In the genomic region with DNA sequence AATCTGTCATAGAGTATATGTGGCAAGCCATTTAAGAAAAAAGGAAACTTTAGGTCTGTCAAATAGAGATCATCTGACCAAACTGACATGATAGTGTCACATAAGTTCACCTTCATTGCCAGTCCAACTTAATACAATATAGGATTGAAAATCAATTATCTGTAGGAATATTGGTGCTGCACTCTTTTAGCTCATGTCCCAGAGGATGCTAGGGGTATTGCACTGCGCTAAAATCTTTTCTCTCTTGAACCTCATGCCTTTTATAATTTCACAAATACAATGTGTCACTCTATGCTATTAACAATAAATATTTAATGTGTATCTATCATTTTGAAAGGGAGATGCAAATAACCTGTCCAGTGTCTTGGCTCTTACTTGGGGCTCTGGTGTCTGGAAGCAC, we compare ENCODE assay signal across 20 cellular contexts.
DNase-seq lines count a peak whose midpoint lies in the region; ATAC-seq and TF ChIP-seq lines count a peak whose summit lies in the region.
"Had no signal": no experiment of that assay in that cellular context is flagged by ENCODE, and none has a peak within 500 bp of the region (broad histone marks: within the 10 kb centered on the region; RNA-seq: fewer than 3 reads in every experiment).

No MANE protein-coding gene starts in this region.

- H3K4me1 ChIP-seq in IMR-90 (ENCODE audit: control insufficient read depth, insufficient read depth, low read length) (no peaks in the 10 kb centered on the region), Caco-2 (no peaks in the 10 kb centered on the region)
- H3K4me1 ChIP-seq: left ventricle myocardium inferior, parathyroid adenoma had no signal

- no peak for TF ChIP-seq POLR2A in IMR-90 (IDR thresholded peaks at IDR 0.05; ENCODE audit: low read depth, low read length)

- no peak overlapping the region for H2BK120ac ChIP-seq in IMR-90 (ENCODE audit: low read depth, low read length)

- H3K9me3 Mint-ChIP-seq in CD14-positive monocyte (peaks cover 0 to 17% (median 8%) of the 10 kb centered on the region in 7 donors), chondrocyte (ENCODE audit: low read depth) (peaks cover 7% of the 10 kb centered on the region), nephron progenitor cell (peaks cover 6% of the 10 kb centered on the region), Caco-2 (ENCODE audit: unreplicated experiment) (no peaks in the 10 kb centered on the region)
- H3K9me3 Mint-ChIP-seq: activated CD4-positive, alpha-beta memory T cell treated with anti-CD3 and anti-CD28 coated beads, Interleukin-2, amount 10 ng/mL, durations not matched to agents 7 days and 5 days; activated T-helper 1 cell treated with anti-CD3 and anti-CD28 coated beads, Interleukin-12 subunit alpha, Interleukin-12 subunit beta, Interleukin-2, Interleukin-4 antibody, amounts not matched to agents 30 ng/mL and 10 ng/mL and 1 ng/mL, durations not matched to agents 14 hours and 24 hours and 36 hours had no signal

- H3K4me1 Mint-ChIP-seq in CD14-positive monocyte (peaks cover 7% of the 10 kb centered on the region), chondrocyte (ENCODE audit: low read depth) (no peaks in the 10 kb centered on the region), nephron progenitor cell (peaks cover 5% of the 10 kb centered on the region), Caco-2 (ENCODE audit: low read depth, unreplicated experiment) (no peaks in the 10 kb centered on the region)
- H3K4me1 Mint-ChIP-seq: activated CD4-positive, alpha-beta memory T cell treated with anti-CD3 and anti-CD28 coated beads, Interleukin-2, amount 10 ng/mL, durations not matched to agents 7 days and 5 days had no signal

- H4K8ac ChIP-seq in IMR-90 (ENCODE audit: low read depth in 2 of 2, low read length in 2 of 2), result no peak overlapping the region

- H3K23ac ChIP-seq in IMR-90 (ENCODE audit: low read depth, low read length), result no peak overlapping the region

- H4K91ac ChIP-seq in IMR-90 (ENCODE audit: insufficient read depth, low read depth, low read length), result no peak overlapping the region

- WGBS in IMR-90 (ENCODE audit: extremely low coverage in 2 of 2, insufficient read length in 1 of 2), 2 experiments, result no CpG with 5 or more reads among the region's 1 CpG

- H3K27ac Mint-ChIP-seq in CD14-positive monocyte, result no peak overlapping the region
- H3K27ac Mint-ChIP-seq in chondrocyte (ENCODE audit: unreplicated experiment), result no peak overlapping the region
- H3K27ac Mint-ChIP-seq in nephron progenitor cell, result no peak overlapping the region
- no peak overlapping the region for H3K27ac Mint-ChIP-seq in Caco-2 (ENCODE audit: unreplicated experiment)
- H3K27ac Mint-ChIP-seq: activated CD4-positive, alpha-beta memory T cell treated with anti-CD3 and anti-CD28 coated beads, Interleukin-2, amount 10 ng/mL, durations not matched to agents 7 days and 5 days; activated T-helper 1 cell treated with anti-CD3 and anti-CD28 coated beads, Interleukin-12 subunit alpha, Interleukin-12 subunit beta, Interleukin-2, Interleukin-4 antibody, amounts not matched to agents 30 ng/mL and 10 ng/mL and 1 ng/mL, durations not matched to agents 14 hours and 24 hours and 36 hours had no signal

- H3K14ac ChIP-seq in IMR-90 (replicated peaks; ENCODE audit: low read depth, low read length), result no peak overlapping the region

- no peaks in the 10 kb centered on the region for H3K79me1 ChIP-seq in IMR-90 (ENCODE audit: low read depth in 1 of 2, low read length in 2 of 2)

- H2AFZ ChIP-seq in IMR-90 (replicated peaks; ENCODE audit: low read length, poor library complexity), result no peak overlapping the region
- H2AFZ ChIP-seq: parathyroid adenoma had no signal

- H3K4me3 ChIP-seq in IMR-90 (ENCODE audit: insufficient read depth, low read depth, low read length), result no peak overlapping the region
- no peak overlapping the region for H3K4me3 ChIP-seq in Caco-2 (ENCODE audit: low read depth, low read length)
- H3K4me3 ChIP-seq: left ventricle myocardium inferior, skin epidermis had no signal

- no peak overlapping the region for H3K4me2 ChIP-seq in IMR-90 (ENCODE audit: low read depth, low read length)
- H3K4me2 ChIP-seq: KMS-11 had no signal

- peaks cover 0 to 3% (median 1%) of the 10 kb centered on the region in 3 donors for H3K27me3 Mint-ChIP-seq in CD14-positive monocyte (ENCODE audit: low read depth in 3 of 3)
- H3K27me3 Mint-ChIP-seq in chondrocyte (ENCODE audit: low read depth), result peaks cover 31% of the 10 kb centered on the region
- peaks cover 3% of the 10 kb centered on the region for H3K27me3 Mint-ChIP-seq in nephron progenitor cell (ENCODE audit: low read depth, poor library complexity)
- H3K27me3 Mint-ChIP-seq in Caco-2 (ENCODE audit: insufficient read depth, unreplicated experiment), result no peaks in the 10 kb centered on the region

- BruUV-seq in IMR-90 (replicated peaks; lab: Mats Ljungman, UMichigan) (no TSS peak), Caco-2 (replicated peaks; lab: Mats Ljungman, UMichigan) (no TSS peak)

- peaks cover 2% of the 10 kb centered on the region; the same call in 1 of the 2 replicates for H3K27me3 ChIP-seq in IMR-90 (ENCODE audit: control insufficient read depth, insufficient read depth, low read length)
- no peaks in the 10 kb centered on the region for H3K27me3 ChIP-seq in Caco-2 (replicated peaks; ENCODE audit: control insufficient read depth, insufficient read depth, low read length)

- H3K18ac ChIP-seq in IMR-90 (ENCODE audit: low read depth, low read length), result no peak overlapping the region

- 0 out of 2 replicates have a peak, but pooled peaks have one; percentile 1 for TF ChIP-seq RAD21 in IMR-90 (IDR thresholded peaks at IDR 0.05; ENCODE audit: low read length)

- no peak overlapping the region for H3K56ac ChIP-seq in IMR-90 (ENCODE audit: extremely low read depth, insufficient read depth, low read length)

- H4K20me1 ChIP-seq in IMR-90 (ENCODE audit: insufficient read depth, low read length), result no peaks in the 10 kb centered on the region

- ATAC-seq in IMR-90 (ENCODE audit: low read depth) (no peak), GM21390 (IDR thresholded peaks at IDR 0.05; ENCODE audit: unreplicated experiment) (no peak), GM18517 (IDR thresholded peaks at IDR 0.05; ENCODE audit: unreplicated experiment) (no peak), HG02623 (IDR thresholded peaks at IDR 0.05; ENCODE audit: unreplicated experiment) (no peak)

- no peak overlapping the region for H2AK5ac ChIP-seq in IMR-90 (ENCODE audit: low read depth, low read length)

- CTCF ChIA-PET in IMR-90 (lab: Yijun Ruan, JAX) (no interaction called here), Caco-2 (lab: Charles Lee) (no interaction called here)

- no peak overlapping the region for H3K4ac ChIP-seq in IMR-90 (ENCODE audit: low read depth, low read length)

- H2AK9ac ChIP-seq in IMR-90 (replicated peaks; ENCODE audit: low read depth, low read length, poor library complexity), result no peak overlapping the region

- H3K27ac ChIP-seq in IMR-90 (ENCODE audit: insufficient read depth, low read length), result no peak overlapping the region
- H3K27ac ChIP-seq: KMS-11, left ventricle myocardium inferior, parathyroid adenoma, skin epidermis had no signal

- H3K36me3 Mint-ChIP-seq in CD14-positive monocyte (no peaks in the 10 kb centered on the region), chondrocyte (ENCODE audit: low read depth) (no peaks in the 10 kb centered on the region), nephron progenitor cell (ENCODE audit: low read depth) (no peaks in the 10 kb centered on the region), Caco-2 (ENCODE audit: insufficient read depth, unreplicated experiment) (no peaks in the 10 kb centered on the region)

- no peak overlapping the region for H2BK20ac ChIP-seq in IMR-90 (ENCODE audit: low read depth, low read length)

- in situ Hi-C loops in IMR-90 (cut with MboI; ENCODE audit: low sequenced_read_pairs), result no loop called here

- H2BK5ac ChIP-seq in IMR-90 (ENCODE audit: low read depth, low read length, poor library complexity, severe bottlenecking), result no peak overlapping the region

- H3K9ac ChIP-seq in IMR-90 (ENCODE audit: low read depth, low read length), result no peak overlapping the region
- H3K9ac ChIP-seq: KMS-11, parathyroid adenoma had no signal

- intact Hi-C loops in CD14-positive monocyte (cut with micrococcal nuclease) (no loop called here), IMR-90 (cut with micrococcal nuclease) (no loop called here), Caco-2 (cut with micrococcal nuclease; ENCODE audit: unreplicated experiment) (no loop called here)

- H4K5ac ChIP-seq in IMR-90 (ENCODE audit: low read depth, low read length), result no peak overlapping the region

- H3K9me3 ChIP-seq in IMR-90 (ENCODE audit: control insufficient read depth, insufficient read depth, low read length) (no peaks in the 10 kb centered on the region), Caco-2 (no peaks in the 10 kb centered on the region)

- H2BK15ac ChIP-seq in IMR-90 (ENCODE audit: low read depth, low read length), result no peak overlapping the region

- H3K36me3 ChIP-seq in IMR-90 (ENCODE audit: control insufficient read depth, insufficient read depth, low read length) (no peaks in the 10 kb centered on the region), Caco-2 (ENCODE audit: control insufficient read depth, insufficient read depth, low read length) (no peaks in the 10 kb centered on the region)
- H3K36me3 ChIP-seq: left ventricle myocardium inferior had no signal

- TF ChIP-seq CTCF in CD14-positive monocyte (IDR thresholded peaks at IDR 0.05) (peak; percentile 21), IMR-90 (conservative IDR thresholded peaks at IDR 0.05; ENCODE audit: low read depth, low read length) (no peak; the same call in 1 of the 2 replicates), chondrocyte (IDR thresholded peaks at IDR 0.05) (peak; percentile 29), nephron progenitor cell (IDR thresholded peaks at IDR 0.05) (peak; percentile 42), Caco-2 (IDR thresholded peaks at IDR 0.05; ENCODE audit: insufficient read depth in 1 of 2, low read depth in 1 of 2, low read length in 1 of 2, severe bottlenecking in 1 of 2, unreplicated experiment in 1 of 2) (no peak)

- H3K4me3 Mint-ChIP-seq in CD14-positive monocyte (no peak overlapping the region), chondrocyte (ENCODE audit: unreplicated experiment) (no peak overlapping the region), nephron progenitor cell (no peak overlapping the region), Caco-2 (ENCODE audit: unreplicated experiment) (no peak overlapping the region)
- H3K4me3 Mint-ChIP-seq: activated CD4-positive, alpha-beta memory T cell treated with anti-CD3 and anti-CD28 coated beads, Interleukin-2, amount 10 ng/mL, durations not matched to agents 7 days and 5 days; activated T-helper 1 cell treated with anti-CD3 and anti-CD28 coated beads, Interleukin-12 subunit alpha, Interleukin-12 subunit beta, Interleukin-2, Interleukin-4 antibody, amounts not matched to agents 30 ng/mL and 10 ng/mL and 1 ng/mL, durations not matched to agents 14 hours and 24 hours and 36 hours had no signal

- no peak for DNase-seq in CD14-positive monocyte (ENCODE audit: low spot score)
- no peak for DNase-seq in IMR-90
- no peak for DNase-seq in chondrocyte (ENCODE audit: low spot score)
- no peak for DNase-seq in nephron progenitor cell
- DNase-seq in Caco-2, result no peak
- DNase-seq: activated CD4-positive, alpha-beta memory T cell treated with anti-CD3 and anti-CD28 coated beads, Interleukin-2, amount 10 ng/mL, durations not matched to agents 7 days and 5 days; Calu3; caudate nucleus; left ventricle myocardium inferior; NCI-H1105; NCI-H748 treated with DMSO at 0.1 percent for 48 hours; stimulated activated CD4-positive, alpha-beta T cell treated with anti-CD3 and anti-CD28 coated beads, Interleukin-4, amount 100 ng/mL, for 1 hour; substantia nigra had no signal

- dilution Hi-C loops in IMR-90 (cut with HindIII; ENCODE audit: low sequenced_read_pairs, unreplicated experiment), result no loop called here

- POLR2A ChIA-PET in IMR-90 (lab: Charles Lee; ENCODE audit: unreplicated experiment), result no interaction called here
- POLR2A ChIA-PET in Caco-2 (lab: Charles Lee), result no interaction called here

- no peaks in the 10 kb centered on the region for H3K9me1 ChIP-seq in IMR-90 (ENCODE audit: insufficient read depth, low read length)

Comparison
In these comparisons a context has a peak if more than half of its experiments do, and no peak if none do; other contexts are left out.
1. CTCF ChIP-seq: peak in CD14-positive monocyte (single experiment), chondrocyte (single experiment) and nephron progenitor cell (single experiment); none in IMR-90 (single experiment) and Caco-2 (0 of 2).